2 cellular contexts compared by ENCODE assay signal in genomic region chr6:169564453-169565240, GRCh38.
A peak's percentile ranks its signal among the peaks of the same experiment; 100 is the strongest.
TF ChIP-seq lines count a peak whose summit lies in the region.

No MANE protein-coding gene starts in this region.

TF ChIP-seq in GM23338, 12 proteins besides CTCF, POLR2A, EP300 and RAD21:
- peak; percentile 31 for TF ChIP-seq REST (IDR thresholded peaks at IDR 0.05; ENCODE audit: unreplicated experiment)
- TF ChIP-seq ZNF114 (CRISPR knock-in tag; IDR thresholded peaks at IDR 0.05), result no peak
- TF ChIP-seq ETS1 (IDR thresholded peaks at IDR 0.05), result no peak
- no peak for TF ChIP-seq JUNB (IDR thresholded peaks at IDR 0.05; ENCODE audit: unreplicated experiment)
- no peak for TF ChIP-seq POLR2AphosphoS5 (IDR thresholded peaks at IDR 0.05; ENCODE audit: low read depth)
TF ChIP-seq in GM23338: peak in this region for 1.

TF ChIP-seq in WTC11, 78 proteins besides CTCF, POLR2A, EP300 and RAD21 (continued from another document):
- TF ChIP-seq ZSCAN18 (CRISPR knock-in tag; IDR thresholded peaks at IDR 0.05), result no peak
- TF ChIP-seq CDX4 (CRISPR knock-in tag; IDR thresholded peaks at IDR 0.05; ENCODE audit: borderline replicate concordance), result no peak
- TF ChIP-seq ZNF263 (CRISPR knock-in tag; IDR thresholded peaks at IDR 0.05; ENCODE audit: low read depth), result no peak
- no peak for TF ChIP-seq TEAD4 (CRISPR knock-in tag; IDR thresholded peaks at IDR 0.05)
- no peak for TF ChIP-seq NFE2L1 (CRISPR knock-in tag; IDR thresholded peaks at IDR 0.05)
- no peak for TF ChIP-seq MAX (CRISPR knock-in tag; IDR thresholded peaks at IDR 0.05)
- TF ChIP-seq ZBTB21 (CRISPR knock-in tag; IDR thresholded peaks at IDR 0.05; ENCODE audit: borderline replicate concordance), result no peak
- TF ChIP-seq ATF6 (CRISPR knock-in tag; IDR thresholded peaks at IDR 0.05), result no peak
- TF ChIP-seq EMX1 (CRISPR knock-in tag; IDR thresholded peaks at IDR 0.05), result no peak
- TF ChIP-seq USF1 (CRISPR knock-in tag; IDR thresholded peaks at IDR 0.05), result no peak
- TF ChIP-seq ZNF281 (CRISPR knock-in tag; IDR thresholded peaks at IDR 0.05), result no peak
- TF ChIP-seq ZNF532 (CRISPR knock-in tag; IDR thresholded peaks at IDR 0.05; ENCODE audit: borderline replicate concordance), result no peak
